ENCODE assay signal across 10 cellular contexts in the genomic region with DNA sequence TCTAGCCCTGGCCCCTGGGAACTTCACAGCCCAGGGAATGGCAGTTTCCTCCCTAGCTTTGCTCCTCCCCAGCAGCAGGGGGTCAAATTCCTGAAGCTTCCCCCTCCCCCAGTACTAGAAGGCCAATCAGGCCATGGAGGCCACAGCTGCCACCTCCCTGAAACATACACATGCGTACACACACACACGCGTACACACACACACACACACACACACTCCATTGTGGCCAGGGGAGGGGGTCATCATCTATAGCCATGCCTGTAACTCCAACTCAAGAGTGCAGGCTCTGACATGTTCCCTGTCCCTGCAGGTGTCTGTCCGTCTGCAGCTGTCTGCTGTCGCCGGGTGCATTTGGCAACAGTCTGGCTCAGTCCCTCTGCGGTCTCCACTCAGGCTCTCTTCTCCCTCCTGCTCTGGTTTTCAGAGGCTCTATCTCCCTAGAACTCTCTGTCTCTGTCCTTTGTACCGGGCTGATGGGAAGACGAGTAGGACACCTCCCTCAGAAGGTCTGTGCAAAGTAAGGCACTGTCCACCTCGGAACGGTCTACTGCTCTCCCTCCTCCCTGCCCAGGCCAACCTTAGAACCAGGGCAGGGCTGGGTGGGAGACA. TPM values are rescaled to one million over a fixed set of nuclear protein-coding genes. Genes with fewer than 3 reads are reported as not detected.
A peak's percentile ranks its signal among the peaks of the same experiment; 100 is the strongest.
DNase-seq lines count a peak whose midpoint lies in the region; ATAC-seq and TF ChIP-seq lines count a peak whose summit lies in the region.
"Had no signal": no experiment of that assay in that cellular context is flagged by ENCODE, and none has a peak within 500 bp of the region (broad histone marks: within the 10 kb centered on the region; RNA-seq: fewer than 3 reads in every experiment).

No MANE protein-coding gene starts in this region.

- no peaks in the 10 kb centered on the region for H3K79me1 ChIP-seq in neuronal stem cell (ENCODE audit: low read depth, low read length)

- POLR2A ChIA-PET in SK-N-SH (lab: Yijun Ruan, JAX): interaction anchor here (0.9 to 1.6 kb wide), 4 partner anchors 65 to 174 kb away, joined by 3 to 5 read pairs (median 4); no protein-coding TSS in a partner anchor

- H3K27ac ChIP-seq in SK-N-SH (ENCODE audit: low read depth in 2 of 2, low read length in 1 of 2): peak overlapping the region in 1 of 2 experiments; percentile 82; a peak in 2 of 4 replicates
- H3K27ac ChIP-seq in neuronal stem cell (replicated peaks; ENCODE audit: low read length): no peak overlapping the region

- no peaks in the 10 kb centered on the region for H3K79me2 ChIP-seq in SK-N-SH (ENCODE audit: insufficient read depth)

- no peak overlapping the region for H3K23ac ChIP-seq in neuronal stem cell (ENCODE audit: low read depth, low read length, poor library complexity)

- H3K36me3 ChIP-seq in SK-N-SH (replicated peaks in 1 of 2; ENCODE audit: control insufficient read depth in 1 of 2, insufficient read depth in 2 of 2, low read length in 1 of 2) (no peaks in the 10 kb centered on the region), neuronal stem cell (replicated peaks in 1 of 2; ENCODE audit: control insufficient read depth in 2 of 2, insufficient read depth in 2 of 2, low read length in 2 of 2) (no peaks in the 10 kb centered on the region)

- H3K9ac ChIP-seq in SK-N-SH: no peak overlapping the region
- peak overlapping the region; percentile 53 for H3K9ac ChIP-seq in neuronal stem cell (ENCODE audit: low read depth, low read length, poor library complexity)

- no peak overlapping the region for H3K14ac ChIP-seq in neuronal stem cell (ENCODE audit: low read length)

- no peak for TF ChIP-seq CTCF in SK-N-SH (IDR thresholded peaks at IDR 0.05)

- peak overlapping the region; percentile 20 for H2BK120ac ChIP-seq in neuronal stem cell (ENCODE audit: low read depth, low read length)

- H3K9me2 ChIP-seq in SK-N-SH: no peaks in the 10 kb centered on the region

- H2AK5ac ChIP-seq in neuronal stem cell (ENCODE audit: low read depth, low read length): peak overlapping the region; percentile 5

- H3K18ac ChIP-seq in neuronal stem cell (ENCODE audit: low read length): peak overlapping the region; percentile 6

- no peaks in the 10 kb centered on the region for H3F3A ChIP-seq in SK-N-SH (replicated peaks; ENCODE audit: insufficient read depth)

- CTCF ChIA-PET in SK-N-SH (lab: Yijun Ruan, JAX): interaction anchor here (0.8 to 5.4 kb wide), 16 partner anchors 9 to 605 kb away, joined by 3 to 65 read pairs (median 6); no protein-coding TSS in a partner anchor

- H3K4ac ChIP-seq in neuronal stem cell (ENCODE audit: low read length): no peak overlapping the region

- no peak overlapping the region for H4K91ac ChIP-seq in neuronal stem cell (ENCODE audit: low read depth, low read length, poor library complexity)

- no peaks in the 10 kb centered on the region for H3K9me3 ChIP-seq in SK-N-SH
- no peaks in the 10 kb centered on the region for H3K9me3 ChIP-seq in neuronal stem cell (replicated peaks in 1 of 2; ENCODE audit: control insufficient read depth in 2 of 2, insufficient read depth in 1 of 2, low read depth in 1 of 2, low read length in 2 of 2)

- TF ChIP-seq EP300 in SK-N-SH (IDR thresholded peaks at IDR 0.05; ENCODE audit: borderline replicate concordance in 1 of 2, low read depth in 1 of 2, low read length in 1 of 2): no peak

- H2AFZ ChIP-seq in SK-N-SH (ENCODE audit: low read depth) (no peak overlapping the region), neuronal stem cell (ENCODE audit: low read length) (no peak overlapping the region)

- H3K4me3 ChIP-seq in SK-N-SH (ENCODE audit: low read depth in 2 of 2, low read length in 1 of 2): peak overlapping the region in 1 of 2 experiments; percentile 48; a peak in 2 of 4 replicates
- H3K4me3 ChIP-seq in neuronal stem cell (ENCODE audit: low read length in 2 of 2): no peak overlapping the region

- TF ChIP-seq RAD21 in SK-N-SH (IDR thresholded peaks at IDR 0.05; ENCODE audit: low read length): no peak; the same call in 1 of the 2 replicates

- no peak; the same call in 2 of the 3 replicates for ATAC-seq in SK-N-SH treated with all-trans-retinoic acid at 6 μM for 48 hours
- ATAC-seq: Panc1 had no signal

- H2BK5ac ChIP-seq in neuronal stem cell (ENCODE audit: low read length): no peak overlapping the region

- H3K27me3 ChIP-seq in SK-N-SH (ENCODE audit: insufficient read depth) (peaks cover 20% of the 10 kb centered on the region; the same call in 1 of the 2 replicates), neuronal stem cell (ENCODE audit: control insufficient read depth in 3 of 3, insufficient read depth in 3 of 3, low read depth in 1 of 3, low read length in 3 of 3) (peaks cover 0 to 61% (median 15%) of the 10 kb centered on the region in 3 experiments)

- H4K8ac ChIP-seq in neuronal stem cell (ENCODE audit: low read depth, low read length): no peak overlapping the region

- H2BK12ac ChIP-seq in neuronal stem cell (ENCODE audit: low read length): no peak overlapping the region

- no peak overlapping the region for H3K4me2 ChIP-seq in SK-N-SH
- no peak overlapping the region for H3K4me2 ChIP-seq in neuronal stem cell (ENCODE audit: insufficient read depth, low read length, poor library complexity, severe bottlenecking)

- H3K4me1 ChIP-seq in SK-N-SH (ENCODE audit: control insufficient read depth in 1 of 2, insufficient read depth in 2 of 2, low read depth in 1 of 2, low read length in 1 of 2) (peaks cover 0 to 41% of the 10 kb centered on the region in 2 experiments; a peak in 2 of 4 replicates), neuronal stem cell (ENCODE audit: control insufficient read depth in 2 of 2, insufficient read depth in 1 of 2, low read depth in 1 of 2, low read length in 2 of 2) (peaks cover 1 to 17% of the 10 kb centered on the region in 2 donors)

- 46% methylated on average over 11 of the region's 11 CpGs for WGBS in SK-N-SH (ENCODE audit: low lambda C conversion rate)
- WGBS in neuronal stem cell (ENCODE audit: extremely low coverage in 2 of 2, insufficient read length in 2 of 2, insufficient replicate concordance in 1 of 2), 2 donors: no CpG with 5 or more reads among the region's 11 CpGs

- H4K20me1 ChIP-seq in SK-N-SH (ENCODE audit: insufficient read depth): no peaks in the 10 kb centered on the region

- no peak overlapping the region for H2BK15ac ChIP-seq in neuronal stem cell (ENCODE audit: low read length)

- DNase-seq in SK-N-SH: peak; percentile 47
- peak; percentile 85 for DNase-seq in NCI-H2196 treated with DMSO at 0.1 percent for 48 hours (lab: John Stamatoyannopoulos, UW; ENCODE audit: unreplicated experiment)
- peak; percentile 65 for DNase-seq in cerebellar cortex (ENCODE audit: low spot score)
- peak; percentile 49 for DNase-seq in neuronal stem cell (ENCODE audit: low spot score)
- no peak for DNase-seq in NCI-H1436 (lab: John Stamatoyannopoulos, UW)
- no peak for DNase-seq in midbrain (lab: John Stamatoyannopoulos, UW)
- DNase-seq in T-helper 9 cell: no peak

TF ChIP-seq in SK-N-SH, 30 proteins besides CTCF, POLR2A, EP300 and RAD21:
- TF ChIP-seq FOXJ3 (CRISPR knock-in tag; IDR thresholded peaks at IDR 0.05) (0 out of 2 replicates have a peak, but pooled peaks have one; percentile 25), CHD2 (IDR thresholded peaks at IDR 0.05; ENCODE audit: low read length, partially characterized antibody) (no peak), RFX5 (IDR thresholded peaks at IDR 0.05; ENCODE audit: low read length) (no peak), MXI1 (IDR thresholded peaks at IDR 0.05; ENCODE audit: low read depth, low read length) (peak; percentile 47)
- TF ChIP-seq, protein P1, sequence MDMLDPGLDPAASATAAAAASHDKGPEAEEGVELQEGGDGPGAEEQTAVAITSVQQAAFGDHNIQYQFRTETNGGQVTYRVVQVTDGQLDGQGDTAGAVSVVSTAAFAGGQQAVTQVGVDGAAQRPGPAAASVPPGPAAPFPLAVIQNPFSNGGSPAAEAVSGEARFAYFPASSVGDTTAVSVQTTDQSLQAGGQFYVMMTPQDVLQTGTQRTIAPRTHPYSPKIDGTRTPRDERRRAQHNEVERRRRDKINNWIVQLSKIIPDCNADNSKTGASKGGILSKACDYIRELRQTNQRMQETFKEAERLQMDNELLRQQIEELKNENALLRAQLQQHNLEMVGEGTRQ (IDR thresholded peaks at IDR 0.05; ENCODE audit: borderline replicate concordance, low read depth, low read length): no peak

TF ChIP-seq in SK-N-SH treated with all-trans-retinoic acid at 6 μM for 48 hours, 23 proteins besides CTCF, POLR2A, EP300 and RAD21:
- TF ChIP-seq GLIS3 (CRISPR knock-in tag; IDR thresholded peaks at IDR 0.05) (no peak), OSR1 (CRISPR knock-in tag; IDR thresholded peaks at IDR 0.05) (no peak), CSDC2 (CRISPR knock-in tag; IDR thresholded peaks at IDR 0.05) (no peak), PPARA (CRISPR knock-in tag; IDR thresholded peaks at IDR 0.05; ENCODE audit: borderline replicate concordance) (no peak), ZNF70 (CRISPR knock-in tag; IDR thresholded peaks at IDR 0.05) (no peak), ISL1 (CRISPR knock-in tag; IDR thresholded peaks at IDR 0.05) (no peak), POU6F1 (CRISPR knock-in tag; IDR thresholded peaks at IDR 0.05; ENCODE audit: borderline replicate concordance, low read depth) (no peak), ARNTL (CRISPR knock-in tag; IDR thresholded peaks at IDR 0.05; ENCODE audit: borderline replicate concordance, low read depth) (no peak), TOX (CRISPR knock-in tag; IDR thresholded peaks at IDR 0.05; ENCODE audit: borderline replicate concordance) (no peak), RARB (CRISPR knock-in tag; IDR thresholded peaks at IDR 0.05) (no peak)

RNA-seq across cellular contexts. Expression of gene LRFN2, which starts 1.4 kb away (rescaled TPM):
- polyA plus RNA-seq in SK-N-SH (2012; rRNA removed): 0.02 and 0.13 TPM in 2 replicates
- polyA plus RNA-seq in SK-N-SH (2012; cell fraction: cytosol; rRNA removed): 0.05 and 0.18 TPM in 2 replicates
- polyA plus RNA-seq in SK-N-SH (2012; cell fraction: nucleus; rRNA removed): 0.06 and 0.15 TPM in 2 replicates
- polyA plus RNA-seq in neuronal stem cell (2013, experiment 1 of 2): 0.33 TPM
- polyA plus RNA-seq in neuronal stem cell (2013, experiment 2 of 2): 0.33 TPM
- polyA plus RNA-seq: AG04450 had no signal

Comparison
In these comparisons a context has a peak if more than half of its experiments do, and no peak if none do; other contexts are left out.
1. DNase-seq: peak in SK-N-SH (single experiment), NCI-H2196 treated with DMSO at 0.1 percent for 48 hours (single experiment), cerebellar cortex (single experiment) and neuronal stem cell (single experiment); none in NCI-H1436 (single experiment), midbrain (single experiment) and T-helper 9 cell (single experiment).